ENCODE assay signal across 1 cellular context in genomic region chr17:74852237-74853047, GRCh38.
TF ChIP-seq lines count a peak whose summit lies in the region.

No MANE protein-coding gene starts in this region.

TF ChIP-seq in K562, 482 proteins besides CTCF, POLR2A, EP300 and RAD21 (continued from another document):
- TF ChIP-seq USF2 (CRISPR knock-in tag; IDR thresholded peaks at IDR 0.05) (peak; percentile 39; the same call in 1 of the 2 replicates), TFAP4 (CRISPR knock-in tag; IDR thresholded peaks at IDR 0.05; ENCODE audit: borderline replicate concordance) (peak; percentile 92), SAP30 (IDR thresholded peaks at IDR 0.05; ENCODE audit: borderline replicate concordance, insufficient read depth, low read depth, low read length, poor library complexity, severe bottlenecking) (peak; percentile 50), MAZ (CRISPR knock-in tag; conservative IDR thresholded peaks at IDR 0.05 in 1 of 2, IDR thresholded peaks at IDR 0.05 in 1 of 2) (peak in 1 of 2 experiments; percentile 42; a peak in 1 of 4 replicates), MYC (IDR thresholded peaks at IDR 0.05; ENCODE audit: low read depth, low read length) (peak; percentile 35; the same call in 1 of the 2 replicates), MYC (CRISPR knock-in tag; IDR thresholded peaks at IDR 0.05; ENCODE audit: borderline replicate concordance, low read depth) (no peak), ZNF224 (CRISPR knock-in tag; IDR thresholded peaks at IDR 0.05) (peak; percentile 80), TGIF2 (CRISPR knock-in tag; IDR thresholded peaks at IDR 0.05) (no peak), CREM (IDR thresholded peaks at IDR 0.05; ENCODE audit: low read depth) (peak; percentile 53), MEIS2 (IDR thresholded peaks at IDR 0.05; ENCODE audit: partially characterized antibody) (peak; percentile 7), ZC3H4 (CRISPR knock-in tag; IDR thresholded peaks at IDR 0.05; ENCODE audit: borderline replicate concordance) (peak; percentile 51; the same call in 1 of the 2 replicates), MAX (CRISPR knock-in tag; IDR thresholded peaks at IDR 0.05) (peak; percentile 96), ZFP1 (CRISPR knock-in tag; IDR thresholded peaks at IDR 0.05) (no peak), MAFK (IDR thresholded peaks at IDR 0.05; ENCODE audit: low read length) (no peak), NFXL1 (CRISPR knock-in tag; IDR thresholded peaks at IDR 0.05) (no peak), ZNF263 (CRISPR knock-in tag; IDR thresholded peaks at IDR 0.05; ENCODE audit: borderline replicate concordance) (peak; percentile 41; the same call in 1 of the 2 replicates), CBFB (CRISPR knock-in tag; IDR thresholded peaks at IDR 0.05) (no peak), SAFB (IDR thresholded peaks at IDR 0.05; ENCODE audit: borderline replicate concordance, low read depth, low read length) (no peak), TSC22D4 (tag; IDR thresholded peaks at IDR 0.05) (no peak), ASH1L (IDR thresholded peaks at IDR 0.05; ENCODE audit: borderline replicate concordance, low read depth, partially characterized antibody) (no peak), ZNF174 (CRISPR knock-in tag; IDR thresholded peaks at IDR 0.05) (no peak), FUS (optimal IDR thresholded peaks at IDR 0.05; ENCODE audit: low read depth, low read length) (peak; percentile 51), HDAC1 (IDR thresholded peaks at IDR 0.05) (peak in 1 of 2 experiments; percentile 41; a peak in 1 of 4 replicates), MBD1 (CRISPR knock-in tag; IDR thresholded peaks at IDR 0.05) (peak; percentile 68; the same call in 1 of the 2 replicates), SIN3A (IDR thresholded peaks at IDR 0.05; ENCODE audit: borderline replicate concordance in 2 of 2, control insufficient read depth in 1 of 2, low read depth in 2 of 2, low read length in 2 of 2) (peak; percentile 62 to 80; a peak in 2 of 4 replicates), CBX3 (IDR thresholded peaks at IDR 0.05; ENCODE audit: borderline replicate concordance in 1 of 2, low read length in 2 of 2) (peak in 1 of 2 experiments; percentile 49; a peak in 1 of 3 replicates), LCOR (CRISPR knock-in tag; IDR thresholded peaks at IDR 0.05) (no peak), JUN (IDR thresholded peaks at IDR 0.05; ENCODE audit: borderline replicate concordance, low read depth, low read length) (no peak), JUN (CRISPR knock-in tag; IDR thresholded peaks at IDR 0.05; ENCODE audit: borderline replicate concordance) (peak; percentile 72), USF1 (CRISPR knock-in tag; IDR thresholded peaks at IDR 0.05) (peak; percentile 53), CREB3L1 (IDR thresholded peaks at IDR 0.05; ENCODE audit: borderline replicate concordance, low read depth) (peak; percentile 35; the same call in 1 of the 2 replicates)
TF ChIP-seq in K562: peak in this region for 60.
